In the genomic region with DNA sequence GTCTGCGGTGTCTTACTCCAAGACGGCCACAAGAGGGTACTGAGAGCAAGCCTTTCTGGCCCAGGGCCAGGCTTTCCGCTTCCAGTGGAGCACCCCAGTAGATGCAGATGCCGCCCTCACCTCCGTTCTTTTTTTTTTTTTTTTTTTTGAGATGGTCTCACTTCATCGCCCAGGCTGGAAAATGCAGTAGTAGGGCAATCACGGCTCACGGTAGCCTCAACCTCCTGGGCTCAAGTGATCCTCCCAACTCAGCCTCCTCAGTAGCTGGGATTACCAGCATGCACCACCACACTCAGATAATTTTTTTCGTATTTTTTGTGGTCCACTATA, we compare ENCODE assay signal across 8 cellular contexts. TPM values are rescaled to one million over a fixed set of nuclear protein-coding genes. Genes with fewer than 3 reads are reported as not detected.
DNase-seq lines count a peak whose midpoint lies in the region; ATAC-seq and TF ChIP-seq lines count a peak whose summit lies in the region.

No MANE protein-coding gene starts in this region.

- H3K4me3 ChIP-seq in fibroblast of the aortic adventitia (ENCODE audit: low read depth, low read length): no peak overlapping the region
- H3K4me3 ChIP-seq in suprapubic skin: no peak overlapping the region

- no peaks in the 10 kb centered on the region for H3K9me3 ChIP-seq in suprapubic skin

- H3K4me1 ChIP-seq in suprapubic skin: peaks cover 25% of the 10 kb centered on the region

- DNase-seq in ACHN (peak; percentile 81), LoVo (ENCODE audit: low spot score) (peak; percentile 78), RKO (ENCODE audit: low spot score) (peak; percentile 90), activated T-helper 1 cell treated with Interleukin-2 at 50 U/mL for 16 hours (ENCODE audit: low read depth) (peak; percentile 60), fibroblast of the aortic adventitia (ENCODE audit: low read depth) (peak; percentile 79), non-pigmented ciliary epithelial cell (ENCODE audit: low read depth) (peak; percentile 37), suprapubic skin (ENCODE audit: low spot score in 2 of 2) (peak; percentile 87 to 94)

- no peaks in the 10 kb centered on the region for H3K36me3 ChIP-seq in suprapubic skin

- peak; percentile 90 for TF ChIP-seq CTCF in fibroblast of the aortic adventitia (IDR thresholded peaks at IDR 0.05; ENCODE audit: insufficient read depth, low read length)
- peak; percentile 68 to 85 for TF ChIP-seq CTCF in suprapubic skin (IDR thresholded peaks at IDR 0.05)

- TF ChIP-seq EP300 in suprapubic skin (IDR thresholded peaks at IDR 0.05): no peak

- no peak for TF ChIP-seq POLR2A in suprapubic skin (IDR thresholded peaks at IDR 0.05)

- no peak overlapping the region for H3K27ac ChIP-seq in suprapubic skin

- peak; percentile 53 for ATAC-seq in GM18868 (IDR thresholded peaks at IDR 0.05; ENCODE audit: unreplicated experiment)

- in situ Hi-C loops in ACHN (cut with HindIII; ENCODE audit: low pct_ligation_motif_present, low pct_unique_long_range_greater_than_20kb, low sequenced_read_pairs): no loop called here

- 11% methylated on average over 9 of the region's 9 CpGs for WGBS in suprapubic skin

- H3K27me3 ChIP-seq in suprapubic skin: peaks cover 3% of the 10 kb centered on the region

RNA-seq across cellular contexts. Expression of gene LBHD2, which starts 5.6 kb away (rescaled TPM):
- total RNA-seq in fibroblast of the aortic adventitia (ENCODE audit: low replicate concordance) (not detected in 2 replicates), suprapubic skin (not detected)

RNA-seq across cellular contexts. Expression of gene EXOC3L4, which starts 16.1 kb away (rescaled TPM):
- total RNA-seq in fibroblast of the aortic adventitia (ENCODE audit: low replicate concordance) (0.41 TPM in 1 of 2 replicates, not detected in the other), suprapubic skin (1 to 10 TPM in 1 of 4 donors, not detected in 3; 1.5 TPM)

RNA-seq across cellular contexts. Expression of gene CDC42BPB, which starts 21.0 kb away (rescaled TPM):
- 60.2 and 78.4 TPM in 2 replicates for total RNA-seq in fibroblast of the aortic adventitia (ENCODE audit: low replicate concordance)
- 100 to 1,000 TPM; 105 to 178 (median 107) TPM for total RNA-seq in suprapubic skin

RNA-seq across cellular contexts. Expression of gene TNFAIP2, which starts 44.9 kb away (rescaled TPM):
- total RNA-seq in fibroblast of the aortic adventitia (ENCODE audit: low replicate concordance) (44.5 and 120 TPM in 2 replicates), suprapubic skin (10 to 100 TPM; 11.9 to 23.3 (median 16.4) TPM)

Comparison
In these comparisons a context has a peak if more than half of its experiments do, and no peak if none do; other contexts are left out.
1. DNase-seq: peak in every context shown above with its lines; median percentile 90 in suprapubic skin; 90 in RKO; 81 in ACHN; 79 in fibroblast of the aortic adventitia; 78 in LoVo; 60 in activated T-helper 1 cell treated with Interleukin-2 at 50 U/mL for 16 hours; 37 in non-pigmented ciliary epithelial cell.